ENCODE assay signal across 16 cellular contexts in genomic region chr7:6652446-6653011, GRCh38. TPM values are rescaled to one million over a fixed set of nuclear protein-coding genes. Genes with fewer than 3 reads are reported as not detected.
A peak's percentile ranks its signal among the peaks of the same experiment; 100 is the strongest.
DNase-seq lines count a peak whose midpoint lies in the region; ATAC-seq, FAIRE-seq and TF ChIP-seq lines count a peak whose summit lies in the region.
"Had no signal": no experiment of that assay in that cellular context is flagged by ENCODE, and none has a peak within 500 bp of the region (broad histone marks: within the 10 kb centered on the region; RNA-seq: fewer than 3 reads in every experiment).

No MANE protein-coding gene starts in this region.

- CTCF ChIA-PET in WTC11 (lab: Charles Lee): no interaction called here

- H3K4me3 Mint-ChIP-seq in WTC11: no peak overlapping the region
- H3K4me3 Mint-ChIP-seq: B cell; CD8-positive, alpha-beta memory T cell had no signal

- H3K36me3 Mint-ChIP-seq in WTC11: peaks cover 8% of the 10 kb centered on the region

- DNase-seq in cardiac septum (ENCODE audit: low spot score) (peak; percentile 53), Right ventricle myocardium superior (no peak), WTC11 (ENCODE audit: low spot score) (peak; percentile 8), mesenteric fat pad (ENCODE audit: low spot score) (peak; percentile 87), HTR-8/SVneo (ENCODE audit: insufficient read length, low spot score) (no peak)
- DNase-seq: KG1, NCI-H1092, NCI-H1694, PC-9 had no signal

- TF ChIP-seq CTCF in WTC11 (IDR thresholded peaks at IDR 0.05): no peak

- FAIRE-seq in HTR-8/SVneo (lab: Jason Lieb, UNC): no peak
- FAIRE-seq: A549 had no signal

- ATAC-seq in Right ventricle myocardium superior (ENCODE audit: poor library complexity) (no peak), WTC11 (no peak), HG03521 (IDR thresholded peaks at IDR 0.05; ENCODE audit: unreplicated experiment) (no peak), GM21526 (IDR thresholded peaks at IDR 0.05; ENCODE audit: low FRiP score, unreplicated experiment) (no peak), GM21529 (IDR thresholded peaks at IDR 0.05; ENCODE audit: unreplicated experiment) (no peak)
- ATAC-seq: A549, HCT116 had no signal

- intact Hi-C loops in cardiac septum (cut with DNase I) (no loop called here), Right ventricle myocardium superior (cut with DNase I) (no loop called here)

- no peaks in the 10 kb centered on the region for H3K4me1 Mint-ChIP-seq in WTC11
- H3K4me1 Mint-ChIP-seq: B cell; CD8-positive, alpha-beta memory T cell had no signal

- no peak overlapping the region for H3K27ac Mint-ChIP-seq in WTC11
- H3K27ac Mint-ChIP-seq: B cell; CD8-positive, alpha-beta memory T cell had no signal

- POLR2A ChIA-PET in WTC11 (lab: Charles Lee): no interaction called here

- H3K27me3 Mint-ChIP-seq in WTC11 (ENCODE audit: low read depth): no peaks in the 10 kb centered on the region
- H3K27me3 Mint-ChIP-seq: B cell; CD8-positive, alpha-beta memory T cell had no signal

- H3K9me3 Mint-ChIP-seq in WTC11: no peaks in the 10 kb centered on the region

TF ChIP-seq in WTC11, 78 proteins besides CTCF, POLR2A, EP300 and RAD21:
- TF ChIP-seq PRRX2 (CRISPR knock-in tag; IDR thresholded peaks at IDR 0.05) (no peak), MYBL2 (CRISPR knock-in tag; IDR thresholded peaks at IDR 0.05) (no peak), HMGA2 (CRISPR knock-in tag; IDR thresholded peaks at IDR 0.05) (no peak), FOXP1 (CRISPR knock-in tag; IDR thresholded peaks at IDR 0.05; ENCODE audit: borderline replicate concordance) (no peak), IRF1 (CRISPR knock-in tag; IDR thresholded peaks at IDR 0.05) (no peak), MAX (CRISPR knock-in tag; IDR thresholded peaks at IDR 0.05) (no peak), ETV6 (CRISPR knock-in tag; IDR thresholded peaks at IDR 0.05) (no peak), E2F5 (CRISPR knock-in tag; IDR thresholded peaks at IDR 0.05) (no peak), NFYB (CRISPR knock-in tag; conservative IDR thresholded peaks at IDR 0.05; ENCODE audit: low read depth) (no peak), STAT6 (CRISPR knock-in tag; conservative IDR thresholded peaks at IDR 0.05; ENCODE audit: low read depth) (no peak)

RNA-seq across cellular contexts. Expression of gene ZNF316, which starts 15.4 kb away (rescaled TPM):
- total RNA-seq in cardiac septum: 21.2 TPM
- 16.2 TPM for total RNA-seq in Right ventricle myocardium superior
- 15.1 to 19.9 TPM (median 18.8 TPM) in 3 replicates for total RNA-seq in WTC11 (2021)
- total RNA-seq in mesenteric fat pad: 27.7 TPM

RNA-seq across cellular contexts. Expression of gene ZNF853, which starts 37.1 kb away (rescaled TPM):
- 14.2 TPM for total RNA-seq in cardiac septum
- 10.7 TPM for total RNA-seq in Right ventricle myocardium superior
- 7.7 to 8.0 TPM (median 8.0 TPM) in 3 replicates for total RNA-seq in WTC11 (2021)
- 4.1 TPM for total RNA-seq in mesenteric fat pad

RNA-seq across cellular contexts. Expression of gene ZNF12, which starts 54.2 kb away (rescaled TPM):
- total RNA-seq in cardiac septum (17.7 TPM), Right ventricle myocardium superior (12.3 TPM), WTC11 (2021) (19.9 to 21.6 TPM (median 20.9 TPM) in 3 replicates), mesenteric fat pad (16.6 TPM)

Comparison
In these comparisons a context has a peak if more than half of its experiments do, and no peak if none do; other contexts are left out.
1. DNase-seq: peak in cardiac septum (single experiment), WTC11 (single experiment) and mesenteric fat pad (single experiment); none in Right ventricle myocardium superior (single experiment) and HTR-8/SVneo (single experiment).